19 cellular contexts compared by ENCODE assay signal in genomic region chr18:24657461-24657860, GRCh38.
DNase-seq lines count a peak whose midpoint lies in the region; TF ChIP-seq lines count a peak whose summit lies in the region.
"Had no signal": no experiment of that assay in that cellular context is flagged by ENCODE, and none has a peak within 500 bp of the region (broad histone marks: within the 10 kb centered on the region; RNA-seq: fewer than 3 reads in every experiment).

No MANE protein-coding gene starts in this region.

- peaks cover 2% of the 10 kb centered on the region for H3K27me3 Mint-ChIP-seq in activated CD4-positive, alpha-beta T cell treated with anti-CD3 and anti-CD28 coated beads, Interleukin-2, amount 10 ng/mL, durations not matched to agents 7 days and 5 days
- H3K27me3 Mint-ChIP-seq: activated T-helper 17 cell treated with anti-CD3 and anti-CD28 coated beads, Interleukin-2, amount 50 U/mL, for 72 hours had no signal

- no peak for TF ChIP-seq CTCF in Loucy (conservative IDR thresholded peaks at IDR 0.05; ENCODE audit: low read length)
- no peak for TF ChIP-seq CTCF in colonic mucosa (IDR thresholded peaks at IDR 0.05)
- TF ChIP-seq CTCF in osteoblast (IDR thresholded peaks at IDR 0.05; ENCODE audit: extremely low read depth, low read depth, low read length), result no peak
- TF ChIP-seq CTCF in coronary artery (IDR thresholded peaks at IDR 0.05), result no peak

- H3K27ac ChIP-seq in colonic mucosa (peak overlapping the region; percentile 25), osteoblast (ENCODE audit: low read depth, low read length) (no peak overlapping the region), coronary artery (no peak overlapping the region)
- H3K27ac ChIP-seq: 22Rv1, body of pancreas, prostate gland had no signal

- no peak overlapping the region for H3K4me3 Mint-ChIP-seq in activated CD4-positive, alpha-beta T cell treated with anti-CD3 and anti-CD28 coated beads, Interleukin-2, amount 10 ng/mL, durations not matched to agents 7 days and 5 days
- H3K4me3 Mint-ChIP-seq: activated CD8-positive, alpha-beta memory T cell treated with anti-CD3 and anti-CD28 coated beads, Interleukin-2, amount 10 ng/mL, durations not matched to agents 7 days and 5 days; activated T-helper 17 cell treated with anti-CD3 and anti-CD28 coated beads, Interleukin-2, amount 50 U/mL, for 72 hours; mesothelial cell of epicardium; natural killer cell treated with Interleukin-12 subunit alpha and Interleukin-12 subunit beta and Interleukin-15 and Interleukin-18, amount 100 ng/mL, for 72 hours had no signal

- H3K9me3 Mint-ChIP-seq in activated CD4-positive, alpha-beta T cell treated with anti-CD3 and anti-CD28 coated beads, Interleukin-2, amount 10 ng/mL, durations not matched to agents 7 days and 5 days, result no peaks in the 10 kb centered on the region
- H3K9me3 Mint-ChIP-seq: activated T-helper 17 cell treated with anti-CD3 and anti-CD28 coated beads, Interleukin-2, amount 50 U/mL, for 72 hours; mesothelial cell of epicardium; natural killer cell treated with Interleukin-12 subunit alpha and Interleukin-12 subunit beta and Interleukin-15 and Interleukin-18, amount 100 ng/mL, for 72 hours had no signal

- no peaks in the 10 kb centered on the region for H3K9me2 ChIP-seq in Loucy (replicated peaks; ENCODE audit: low read depth, low read length)

- intact Hi-C loops in colonic mucosa (cut with DNase I), result no loop called here

- H3K27me3 ChIP-seq in Loucy (ENCODE audit: insufficient read depth, low read length, poor library complexity, severe bottlenecking) (no peaks in the 10 kb centered on the region), colonic mucosa (no peaks in the 10 kb centered on the region), osteoblast (ENCODE audit: insufficient read depth, low read length) (no peaks in the 10 kb centered on the region)
- H3K27me3 ChIP-seq: BE2C, body of pancreas had no signal

- H3K4me3 ChIP-seq in Loucy (ENCODE audit: low read length, poor library complexity, severe bottlenecking) (no peak overlapping the region), colonic mucosa (no peak overlapping the region), osteoblast (ENCODE audit: insufficient read depth, low read length) (no peak overlapping the region), coronary artery (no peak overlapping the region)
- H3K4me3 ChIP-seq: body of pancreas, prostate gland had no signal

- H3K4me1 ChIP-seq in Loucy (ENCODE audit: insufficient read depth, low read length, poor library complexity, severe bottlenecking), result peaks cover 31% of the 10 kb centered on the region
- H3K4me1 ChIP-seq in colonic mucosa, result no peaks in the 10 kb centered on the region
- no peaks in the 10 kb centered on the region for H3K4me1 ChIP-seq in osteoblast (ENCODE audit: insufficient read depth, low read length)
- H3K4me1 ChIP-seq: BE2C, prostate gland had no signal

- H3K9ac ChIP-seq in Loucy (ENCODE audit: low read depth, low read length, poor library complexity, severe bottlenecking) (no peak overlapping the region), colonic mucosa (ENCODE audit: low read depth in 2 of 2, low read length in 2 of 2) (no peak overlapping the region)

- H3F3A ChIP-seq in Loucy (ENCODE audit: low read depth), result no peaks in the 10 kb centered on the region

- H3K27ac Mint-ChIP-seq in activated CD4-positive, alpha-beta T cell treated with anti-CD3 and anti-CD28 coated beads, Interleukin-2, amount 10 ng/mL, durations not matched to agents 7 days and 5 days, result no peak overlapping the region
- H3K27ac Mint-ChIP-seq: activated CD8-positive, alpha-beta memory T cell treated with anti-CD3 and anti-CD28 coated beads, Interleukin-2, amount 10 ng/mL, durations not matched to agents 7 days and 5 days; mesothelial cell of epicardium; natural killer cell treated with Interleukin-12 subunit alpha and Interleukin-12 subunit beta and Interleukin-15 and Interleukin-18, amount 100 ng/mL, for 72 hours had no signal

- no peak overlapping the region for H3K4me2 ChIP-seq in Loucy (ENCODE audit: low read depth, low read length, poor library complexity, severe bottlenecking)
- no peak overlapping the region for H3K4me2 ChIP-seq in osteoblast (ENCODE audit: insufficient read depth, low read length)

- peak overlapping the region; percentile 18; the same call in 1 of the 2 replicates for H2AFZ ChIP-seq in Loucy (ENCODE audit: low read length)
- no peak overlapping the region for H2AFZ ChIP-seq in osteoblast (ENCODE audit: low read length)

- H3K36me3 ChIP-seq in Loucy (ENCODE audit: insufficient read depth, low read length) (no peaks in the 10 kb centered on the region), colonic mucosa (no peaks in the 10 kb centered on the region), osteoblast (ENCODE audit: insufficient read depth, low read length) (no peaks in the 10 kb centered on the region)
- H3K36me3 ChIP-seq: BE2C, prostate gland had no signal

- no peaks in the 10 kb centered on the region for H3K36me3 Mint-ChIP-seq in activated CD4-positive, alpha-beta T cell treated with anti-CD3 and anti-CD28 coated beads, Interleukin-2, amount 10 ng/mL, durations not matched to agents 7 days and 5 days (ENCODE audit: low read depth)
- H3K36me3 Mint-ChIP-seq: activated CD8-positive, alpha-beta memory T cell treated with anti-CD3 and anti-CD28 coated beads, Interleukin-2, amount 10 ng/mL, durations not matched to agents 7 days and 5 days; mesothelial cell of epicardium; natural killer cell treated with Interleukin-12 subunit alpha and Interleukin-12 subunit beta and Interleukin-15 and Interleukin-18, amount 100 ng/mL, for 72 hours had no signal

- H3K9me3 ChIP-seq in Loucy (ENCODE audit: insufficient read depth, low read depth, low read length), result no peaks in the 10 kb centered on the region
- no peaks in the 10 kb centered on the region for H3K9me3 ChIP-seq in colonic mucosa
- H3K9me3 ChIP-seq in osteoblast (ENCODE audit: low read depth, low read length), result no peaks in the 10 kb centered on the region
- H3K9me3 ChIP-seq: BE2C, body of pancreas, prostate gland had no signal

- CTCF ChIA-PET in activated CD4-positive, alpha-beta T cell treated with anti-CD3 and anti-CD28 coated beads, Interleukin-2, amount 10 ng/mL, durations not matched to agents 7 days and 5 days (lab: Charles Lee), result interaction anchor here (0.7 kb wide), 1 partner anchor 18 kb away, joined by 3 read pairs; no protein-coding TSS in a partner anchor

- DNase-seq in NCI-H2107 treated with DMSO at 0.1 percent for 48 hours (lab: John Stamatoyannopoulos, UW; ENCODE audit: unreplicated experiment) (peak; percentile 5), NCI-H2107 (lab: John Stamatoyannopoulos, UW) (no peak), colonic mucosa (no peak), osteoblast (ENCODE audit: insufficient read length, low spot score, missing footprints) (peak; percentile 37), NCI-H2029 (lab: John Stamatoyannopoulos, UW) (no peak), coronary artery (ENCODE audit: low spot score) (no peak)
- DNase-seq in activated CD4-positive, alpha-beta T cell treated with anti-CD3 and anti-CD28 coated beads, Interleukin-2, amount 10 ng/mL, durations not matched to agents 7 days and 5 days, result no peak
- DNase-seq: activated CD8-positive, alpha-beta memory T cell treated with anti-CD3 and anti-CD28 coated beads, Interleukin-2, amount 10 ng/mL, durations not matched to agents 7 days and 5 days; BE2C; body of pancreas; foreskin melanocyte; NCI-H187; T-helper 9 cell had no signal

- H4K20me1 ChIP-seq in Loucy (ENCODE audit: insufficient read depth, low read length, poor library complexity, severe bottlenecking) (no peaks in the 10 kb centered on the region), osteoblast (ENCODE audit: insufficient read depth, low read length) (no peaks in the 10 kb centered on the region)

- H3K4me1 Mint-ChIP-seq in activated CD4-positive, alpha-beta T cell treated with anti-CD3 and anti-CD28 coated beads, Interleukin-2, amount 10 ng/mL, durations not matched to agents 7 days and 5 days, result peaks cover 19% of the 10 kb centered on the region

- H3K79me2 ChIP-seq in Loucy (ENCODE audit: insufficient read depth, low read length), result no peaks in the 10 kb centered on the region
- no peaks in the 10 kb centered on the region for H3K79me2 ChIP-seq in osteoblast (ENCODE audit: insufficient read depth, low read length)

- POLR2A ChIA-PET in activated CD4-positive, alpha-beta T cell treated with anti-CD3 and anti-CD28 coated beads, Interleukin-2, amount 10 ng/mL, durations not matched to agents 7 days and 5 days (lab: Charles Lee), result no interaction called here

Comparison
In these comparisons a context has a peak if more than half of its experiments do, and no peak if none do; other contexts are left out.
1. DNase-seq: peak in NCI-H2107 treated with DMSO at 0.1 percent for 48 hours (single experiment) and osteoblast (single experiment); none in NCI-H2107 (single experiment), colonic mucosa (single experiment), activated CD4-positive, alpha-beta T cell treated with anti-CD3 and anti-CD28 coated beads, Interleukin-2, amount 10 ng/mL, durations not matched to agents 7 days and 5 days (single experiment), NCI-H2029 (single experiment) and coronary artery (single experiment).